Comparison of ENCODE assay signal across 1 cellular context in genomic region chr14:49057838-49058510, GRCh38.
TF ChIP-seq lines count a peak whose summit lies in the region.

No MANE protein-coding gene starts in this region.

TF ChIP-seq in HepG2, 621 proteins besides CTCF, POLR2A, EP300 and RAD21 (continued from another document and continues in another):
- no peak for TF ChIP-seq HOMEZ (CRISPR knock-in tag; IDR thresholded peaks at IDR 0.05; ENCODE audit: low read depth)
- peak; percentile 26; the same call in 1 of the 2 replicates for TF ChIP-seq HMG20A (CRISPR knock-in tag; IDR thresholded peaks at IDR 0.05; ENCODE audit: borderline replicate concordance)
- peak; percentile 75; the same call in 1 of the 2 replicates for TF ChIP-seq ISL2 (CRISPR knock-in tag; IDR thresholded peaks at IDR 0.05)
- TF ChIP-seq PITX1 (CRISPR knock-in tag; IDR thresholded peaks at IDR 0.05) = no peak
- no peak for TF ChIP-seq IRF9 (CRISPR knock-in tag; IDR thresholded peaks at IDR 0.05; ENCODE audit: borderline replicate concordance)
- no peak for TF ChIP-seq NR2F1 (CRISPR knock-in tag; IDR thresholded peaks at IDR 0.05)
- no peak for TF ChIP-seq ZNF33B (CRISPR knock-in tag; IDR thresholded peaks at IDR 0.05)
- TF ChIP-seq ZNF234 (CRISPR knock-in tag; conservative IDR thresholded peaks at IDR 0.05) = no peak
- no peak for TF ChIP-seq ZSCAN5A (CRISPR knock-in tag; IDR thresholded peaks at IDR 0.05; ENCODE audit: borderline replicate concordance)
- no peak for TF ChIP-seq MTA3 (CRISPR knock-in tag; IDR thresholded peaks at IDR 0.05)
- no peak for TF ChIP-seq SMC3 (IDR thresholded peaks at IDR 0.05; ENCODE audit: low read length)
- TF ChIP-seq KDM2A (CRISPR knock-in tag; IDR thresholded peaks at IDR 0.05; ENCODE audit: borderline replicate concordance, low read depth) = no peak
- TF ChIP-seq TCF7L2 (IDR thresholded peaks at IDR 0.05; ENCODE audit: low read depth, low read length) = no peak
- no peak for TF ChIP-seq ZNF510 (CRISPR knock-in tag; IDR thresholded peaks at IDR 0.05; ENCODE audit: low read depth)
- peak; percentile 50; the same call in 1 of the 2 replicates for TF ChIP-seq FOXA3 (CRISPR knock-in tag; IDR thresholded peaks at IDR 0.05)
- no peak for TF ChIP-seq ZNF207 (IDR thresholded peaks at IDR 0.05; ENCODE audit: borderline replicate concordance)
- no peak for TF ChIP-seq PRPF4 (IDR thresholded peaks at IDR 0.05; ENCODE audit: low read depth, low read length, poor library complexity, severe bottlenecking)
- TF ChIP-seq NR2F6 (IDR thresholded peaks at IDR 0.05) = peak; percentile 81
- TF ChIP-seq NR2F6 (CRISPR knock-in tag; IDR thresholded peaks at IDR 0.05) = no peak
- peak; percentile 45 for TF ChIP-seq TCF7 (IDR thresholded peaks at IDR 0.05; ENCODE audit: low read depth)
- TF ChIP-seq KIAA2018 (CRISPR knock-in tag; IDR thresholded peaks at IDR 0.05; ENCODE audit: borderline replicate concordance) = no peak
- no peak for TF ChIP-seq STAG1 (CRISPR knock-in tag; IDR thresholded peaks at IDR 0.05)
- TF ChIP-seq ZBTB7A (CRISPR knock-in tag; IDR thresholded peaks at IDR 0.05) = no peak
- no peak for TF ChIP-seq ATRX (CRISPR knock-in tag; IDR thresholded peaks at IDR 0.05; ENCODE audit: borderline replicate concordance)
- TF ChIP-seq ZHX2 (IDR thresholded peaks at IDR 0.05; ENCODE audit: low read depth) = no peak
- TF ChIP-seq ZHX2 (CRISPR knock-in tag; IDR thresholded peaks at IDR 0.05; ENCODE audit: borderline replicate concordance) = no peak
- no peak for TF ChIP-seq ZNF569 (CRISPR knock-in tag; IDR thresholded peaks at IDR 0.05; ENCODE audit: borderline replicate concordance)
- no peak for TF ChIP-seq MTF2 (CRISPR knock-in tag; IDR thresholded peaks at IDR 0.05; ENCODE audit: borderline replicate concordance)
- peak; percentile 83 for TF ChIP-seq ARID5B (CRISPR knock-in tag; IDR thresholded peaks at IDR 0.05)
- TF ChIP-seq ZNF879 (CRISPR knock-in tag; IDR thresholded peaks at IDR 0.05) = no peak
